In genomic region chr19:21698215-21698614, GRCh38 we compare ENCODE assay signal across 8 cellular contexts.
DNase-seq lines count a peak whose midpoint lies in the region; ATAC-seq and TF ChIP-seq lines count a peak whose summit lies in the region.

No MANE protein-coding gene starts in this region.

- no peak overlapping the region for H2AFZ ChIP-seq in osteoblast (ENCODE audit: low read length)

- no peaks in the 10 kb centered on the region for H3K9me3 ChIP-seq in osteoblast (ENCODE audit: low read depth, low read length)

- DNase-seq in GM12864 (ENCODE audit: low read depth) = no peak
- DNase-seq in NCI-H748 treated with DMSO at 0.1 percent for 48 hours (lab: John Stamatoyannopoulos, UW) = peak; percentile 9
- no peak for DNase-seq in endothelial cell (ENCODE audit: low spot score)
- DNase-seq in osteoblast (ENCODE audit: insufficient read length, low spot score, missing footprints) = no peak
- no peak for DNase-seq in hepatic stellate cell (ENCODE audit: low spot score)
- no peak for DNase-seq in activated T-helper 1 cell treated with anti-CD3 and anti-CD28 coated beads, Interleukin-12 subunit alpha, Interleukin-12 subunit beta, Interleukin-2, Interleukin-4 antibody, amounts not matched to agents 30 ng/mL and 10 ng/mL and 1 ng/mL, durations not matched to agents 14 hours and 24 hours and 36 hours (ENCODE audit: low spot score)

- no peaks in the 10 kb centered on the region for H3K36me3 ChIP-seq in osteoblast (ENCODE audit: insufficient read depth, low read length)

- H3K9me3 Mint-ChIP-seq in endothelial cell (ENCODE audit: unreplicated experiment) = no peaks in the 10 kb centered on the region
- peaks cover 4% of the 10 kb centered on the region for H3K9me3 Mint-ChIP-seq in activated T-helper 1 cell treated with anti-CD3 and anti-CD28 coated beads, Interleukin-12 subunit alpha, Interleukin-12 subunit beta, Interleukin-2, Interleukin-4 antibody, amounts not matched to agents 30 ng/mL and 10 ng/mL and 1 ng/mL, durations not matched to agents 14 hours and 24 hours and 36 hours

- no peaks in the 10 kb centered on the region for H3K79me2 ChIP-seq in osteoblast (ENCODE audit: insufficient read depth, low read length)

- TF ChIP-seq CTCF in GM12864 (IDR thresholded peaks at IDR 0.05; ENCODE audit: low read depth, low read length, missing control alignments) (peak; percentile 29), endothelial cell (IDR thresholded peaks at IDR 0.05; ENCODE audit: unreplicated experiment) (peak; percentile 59), osteoblast (IDR thresholded peaks at IDR 0.05; ENCODE audit: extremely low read depth, low read depth, low read length) (peak; percentile 52)

- ATAC-seq in HG03432 (IDR thresholded peaks at IDR 0.05; ENCODE audit: unreplicated experiment) = no peak
- no peak for ATAC-seq in GM19328 (IDR thresholded peaks at IDR 0.05; ENCODE audit: unreplicated experiment)

- no peaks in the 10 kb centered on the region for H4K20me1 ChIP-seq in osteoblast (ENCODE audit: insufficient read depth, low read length)

- H3K4me3 Mint-ChIP-seq in endothelial cell (ENCODE audit: unreplicated experiment) = no peak overlapping the region
- H3K4me3 Mint-ChIP-seq in activated T-helper 1 cell treated with anti-CD3 and anti-CD28 coated beads, Interleukin-12 subunit alpha, Interleukin-12 subunit beta, Interleukin-2, Interleukin-4 antibody, amounts not matched to agents 30 ng/mL and 10 ng/mL and 1 ng/mL, durations not matched to agents 14 hours and 24 hours and 36 hours = no peak overlapping the region

- H3K4me1 Mint-ChIP-seq in endothelial cell (ENCODE audit: unreplicated experiment) = no peaks in the 10 kb centered on the region
- H3K4me1 Mint-ChIP-seq in activated T-helper 1 cell treated with anti-CD3 and anti-CD28 coated beads, Interleukin-12 subunit alpha, Interleukin-12 subunit beta, Interleukin-2, Interleukin-4 antibody, amounts not matched to agents 30 ng/mL and 10 ng/mL and 1 ng/mL, durations not matched to agents 14 hours and 24 hours and 36 hours (ENCODE audit: low read depth) = no peaks in the 10 kb centered on the region

- H3K4me1 ChIP-seq in osteoblast (ENCODE audit: insufficient read depth, low read length) = no peaks in the 10 kb centered on the region

- peaks cover 3% of the 10 kb centered on the region for H3K27me3 Mint-ChIP-seq in endothelial cell (ENCODE audit: unreplicated experiment)
- H3K27me3 Mint-ChIP-seq in activated T-helper 1 cell treated with anti-CD3 and anti-CD28 coated beads, Interleukin-12 subunit alpha, Interleukin-12 subunit beta, Interleukin-2, Interleukin-4 antibody, amounts not matched to agents 30 ng/mL and 10 ng/mL and 1 ng/mL, durations not matched to agents 14 hours and 24 hours and 36 hours (ENCODE audit: insufficient read depth) = no peaks in the 10 kb centered on the region

- H3K27me3 ChIP-seq in osteoblast (ENCODE audit: insufficient read depth, low read length) = no peaks in the 10 kb centered on the region

- H3K27ac ChIP-seq in osteoblast (ENCODE audit: low read depth, low read length) = no peak overlapping the region

- no peak overlapping the region for H3K4me2 ChIP-seq in osteoblast (ENCODE audit: insufficient read depth, low read length)

- H3K27ac Mint-ChIP-seq in endothelial cell (ENCODE audit: unreplicated experiment) = no peak overlapping the region
- H3K27ac Mint-ChIP-seq in activated T-helper 1 cell treated with anti-CD3 and anti-CD28 coated beads, Interleukin-12 subunit alpha, Interleukin-12 subunit beta, Interleukin-2, Interleukin-4 antibody, amounts not matched to agents 30 ng/mL and 10 ng/mL and 1 ng/mL, durations not matched to agents 14 hours and 24 hours and 36 hours = no peak overlapping the region

- no peaks in the 10 kb centered on the region for H3K36me3 Mint-ChIP-seq in endothelial cell (ENCODE audit: low read depth, unreplicated experiment)
- no peaks in the 10 kb centered on the region for H3K36me3 Mint-ChIP-seq in activated T-helper 1 cell treated with anti-CD3 and anti-CD28 coated beads, Interleukin-12 subunit alpha, Interleukin-12 subunit beta, Interleukin-2, Interleukin-4 antibody, amounts not matched to agents 30 ng/mL and 10 ng/mL and 1 ng/mL, durations not matched to agents 14 hours and 24 hours and 36 hours (ENCODE audit: low read depth)

- no peak overlapping the region for H3K4me3 ChIP-seq in GM12864 (ENCODE audit: low read depth, low read length)
- no peak overlapping the region for H3K4me3 ChIP-seq in osteoblast (ENCODE audit: insufficient read depth, low read length)

- intact Hi-C loops in activated T-helper 1 cell treated with anti-CD3 and anti-CD28 coated beads, Interleukin-12 subunit alpha, Interleukin-12 subunit beta, Interleukin-2, Interleukin-4 antibody, amounts not matched to agents 30 ng/mL and 10 ng/mL and 1 ng/mL, durations not matched to agents 14 hours and 24 hours and 36 hours (cut with micrococcal nuclease) = loop anchor here (2.0 kb wide), 1 partner anchor 495 kb away; no protein-coding TSS in a partner anchor
